In the genomic region with DNA sequence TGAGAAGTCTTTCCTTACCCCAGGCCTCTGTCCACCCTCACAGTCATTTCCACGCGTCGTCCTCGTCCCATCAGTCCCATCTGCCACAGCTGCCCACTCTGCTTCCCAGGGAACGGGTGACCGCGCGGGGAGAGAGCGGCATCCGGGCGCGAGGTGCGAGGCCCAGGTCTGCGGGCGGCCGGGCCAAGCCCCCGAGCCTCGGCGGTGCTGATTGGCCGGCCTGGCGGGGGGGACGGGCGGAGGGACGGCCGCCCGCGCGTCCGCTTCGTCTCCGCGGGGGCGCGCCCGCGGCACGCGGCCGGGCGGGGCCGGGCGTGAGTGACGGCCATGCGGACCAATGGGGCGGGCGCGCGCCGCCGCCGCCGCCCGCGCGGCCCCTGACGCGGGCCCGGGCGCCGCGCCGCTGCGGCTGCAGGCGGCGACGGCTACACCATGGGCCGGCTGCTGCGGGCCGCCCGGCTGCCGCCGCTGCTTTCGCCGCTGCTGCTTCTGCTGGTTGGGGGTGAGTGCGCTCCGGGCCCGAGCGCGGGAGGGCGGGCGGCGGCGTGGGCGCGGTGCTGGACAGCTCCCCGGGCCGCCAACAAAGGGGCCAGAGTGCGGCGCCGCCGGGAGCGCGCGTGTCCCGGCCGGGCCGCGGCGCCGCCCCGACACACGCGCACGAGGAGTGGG, we compare ENCODE assay signal across 1 cellular context.
TF ChIP-seq lines count a peak whose summit lies in the region.

A gene with protein sequence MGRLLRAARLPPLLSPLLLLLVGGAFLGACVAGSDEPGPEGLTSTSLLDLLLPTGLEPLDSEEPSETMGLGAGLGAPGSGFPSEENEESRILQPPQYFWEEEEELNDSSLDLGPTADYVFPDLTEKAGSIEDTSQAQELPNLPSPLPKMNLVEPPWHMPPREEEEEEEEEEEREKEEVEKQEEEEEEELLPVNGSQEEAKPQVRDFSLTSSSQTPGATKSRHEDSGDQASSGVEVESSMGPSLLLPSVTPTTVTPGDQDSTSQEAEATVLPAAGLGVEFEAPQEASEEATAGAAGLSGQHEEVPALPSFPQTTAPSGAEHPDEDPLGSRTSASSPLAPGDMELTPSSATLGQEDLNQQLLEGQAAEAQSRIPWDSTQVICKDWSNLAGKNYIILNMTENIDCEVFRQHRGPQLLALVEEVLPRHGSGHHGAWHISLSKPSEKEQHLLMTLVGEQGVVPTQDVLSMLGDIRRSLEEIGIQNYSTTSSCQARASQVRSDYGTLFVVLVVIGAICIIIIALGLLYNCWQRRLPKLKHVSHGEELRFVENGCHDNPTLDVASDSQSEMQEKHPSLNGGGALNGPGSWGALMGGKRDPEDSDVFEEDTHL (plus strand): TSS at position 398 of the 669 bp plus-strand sequence. CDS start 35 bp downstream, at position 433.

TF ChIP-seq in HepG2, 621 proteins besides CTCF, POLR2A, EP300 and RAD21 (continued from another document and continues in another):
- no peak for TF ChIP-seq ZEB1 (IDR thresholded peaks at IDR 0.05; ENCODE audit: insufficient replicate concordance, low read depth)
- no peak for TF ChIP-seq KLF13 (CRISPR knock-in tag; IDR thresholded peaks at IDR 0.05)
- TF ChIP-seq DNMT1 (CRISPR knock-in tag; IDR thresholded peaks at IDR 0.05) = 0 out of 2 replicates have a peak, but pooled peaks have one; percentile 62
- peak; percentile 90 for TF ChIP-seq ZIK1 (CRISPR knock-in tag; IDR thresholded peaks at IDR 0.05; ENCODE audit: borderline replicate concordance, low read depth)
- TF ChIP-seq RFXAP (CRISPR knock-in tag; IDR thresholded peaks at IDR 0.05; ENCODE audit: borderline replicate concordance) = peak; percentile 72; the same call in 1 of the 2 replicates
- TF ChIP-seq, protein P1, sequence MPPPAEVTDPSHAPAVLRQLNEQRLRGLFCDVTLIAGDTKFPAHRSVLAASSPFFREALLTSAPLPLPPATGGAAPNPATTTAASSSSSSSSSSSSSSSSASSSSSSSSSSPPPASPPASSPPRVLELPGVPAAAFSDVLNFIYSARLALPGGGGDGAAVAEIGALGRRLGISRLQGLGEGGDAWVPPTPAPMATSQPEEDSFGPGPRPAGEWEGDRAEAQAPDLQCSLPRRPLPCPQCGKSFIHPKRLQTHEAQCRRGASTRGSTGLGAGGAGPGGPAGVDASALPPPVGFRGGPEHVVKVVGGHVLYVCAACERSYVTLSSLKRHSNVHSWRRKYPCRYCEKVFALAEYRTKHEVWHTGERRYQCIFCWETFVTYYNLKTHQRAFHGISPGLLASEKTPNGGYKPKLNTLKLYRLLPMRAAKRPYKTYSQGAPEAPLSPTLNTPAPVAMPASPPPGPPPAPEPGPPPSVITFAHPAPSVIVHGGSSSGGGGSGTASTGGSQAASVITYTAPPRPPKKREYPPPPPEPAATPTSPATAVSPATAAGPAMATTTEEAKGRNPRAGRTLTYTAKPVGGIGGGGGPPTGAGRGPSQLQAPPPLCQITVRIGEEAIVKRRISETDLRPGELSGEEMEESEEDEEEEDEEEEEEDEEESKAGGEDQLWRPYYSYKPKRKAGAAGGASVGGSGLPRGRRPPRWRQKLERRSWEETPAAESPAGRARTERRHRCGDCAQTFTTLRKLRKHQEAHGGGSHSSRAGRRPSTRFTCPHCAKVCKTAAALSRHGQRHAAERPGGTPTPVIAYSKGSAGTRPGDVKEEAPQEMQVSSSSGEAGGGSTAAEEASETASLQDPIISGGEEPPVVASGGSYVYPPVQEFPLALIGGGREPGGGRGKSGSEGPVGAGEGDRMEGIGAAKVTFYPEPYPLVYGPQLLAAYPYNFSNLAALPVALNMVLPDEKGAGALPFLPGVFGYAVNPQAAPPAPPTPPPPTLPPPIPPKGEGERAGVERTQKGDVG (CRISPR knock-in tag; IDR thresholded peaks at IDR 0.05; ENCODE audit: borderline replicate concordance) = no peak
- peak; percentile 72; the same call in 1 of the 2 replicates for TF ChIP-seq ELF4 (CRISPR knock-in tag; IDR thresholded peaks at IDR 0.05; ENCODE audit: borderline replicate concordance)
- no peak for TF ChIP-seq MLLT10 (CRISPR knock-in tag; IDR thresholded peaks at IDR 0.05)
- TF ChIP-seq XRCC5 (optimal IDR thresholded peaks at IDR 0.05; ENCODE audit: low read length) = peak; percentile 35
- TF ChIP-seq SOX6 (IDR thresholded peaks at IDR 0.05) = no peak
- TF ChIP-seq SOX6 (CRISPR knock-in tag; IDR thresholded peaks at IDR 0.05) = no peak
- TF ChIP-seq ZFP36L1 (CRISPR knock-in tag; IDR thresholded peaks at IDR 0.05) = 0 out of 2 replicates have a peak, but pooled peaks have one; percentile 43
- TF ChIP-seq ZFX (CRISPR knock-in tag; IDR thresholded peaks at IDR 0.05; ENCODE audit: low read depth) = peak; percentile 63; the same call in 1 of the 2 replicates
- TF ChIP-seq PHF21A (CRISPR knock-in tag; IDR thresholded peaks at IDR 0.05) = no peak
- TF ChIP-seq ZNF776 (CRISPR knock-in tag; IDR thresholded peaks at IDR 0.05) = no peak; the same call in 1 of the 2 replicates
- TF ChIP-seq, protein P2, sequence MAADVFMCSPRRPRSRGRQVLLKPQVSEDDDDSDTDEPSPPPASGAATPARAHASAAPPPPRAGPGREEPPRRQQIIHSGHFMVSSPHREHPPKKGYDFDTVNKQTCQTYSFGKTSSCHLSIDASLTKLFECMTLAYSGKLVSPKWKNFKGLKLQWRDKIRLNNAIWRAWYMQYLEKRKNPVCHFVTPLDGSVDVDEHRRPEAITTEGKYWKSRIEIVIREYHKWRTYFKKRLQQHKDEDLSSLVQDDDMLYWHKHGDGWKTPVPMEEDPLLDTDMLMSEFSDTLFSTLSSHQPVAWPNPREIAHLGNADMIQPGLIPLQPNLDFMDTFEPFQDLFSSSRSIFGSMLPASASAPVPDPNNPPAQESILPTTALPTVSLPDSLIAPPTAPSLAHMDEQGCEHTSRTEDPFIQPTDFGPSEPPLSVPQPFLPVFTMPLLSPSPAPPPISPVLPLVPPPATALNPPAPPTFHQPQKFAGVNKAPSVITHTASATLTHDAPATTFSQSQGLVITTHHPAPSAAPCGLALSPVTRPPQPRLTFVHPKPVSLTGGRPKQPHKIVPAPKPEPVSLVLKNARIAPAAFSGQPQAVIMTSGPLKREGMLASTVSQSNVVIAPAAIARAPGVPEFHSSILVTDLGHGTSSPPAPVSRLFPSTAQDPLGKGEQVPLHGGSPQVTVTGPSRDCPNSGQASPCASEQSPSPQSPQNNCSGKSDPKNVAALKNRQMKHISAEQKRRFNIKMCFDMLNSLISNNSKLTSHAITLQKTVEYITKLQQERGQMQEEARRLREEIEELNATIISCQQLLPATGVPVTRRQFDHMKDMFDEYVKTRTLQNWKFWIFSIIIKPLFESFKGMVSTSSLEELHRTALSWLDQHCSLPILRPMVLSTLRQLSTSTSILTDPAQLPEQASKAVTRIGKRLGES (CRISPR knock-in tag; IDR thresholded peaks at IDR 0.05; ENCODE audit: borderline replicate concordance) = no peak
- TF ChIP-seq RFX1 (IDR thresholded peaks at IDR 0.05) = no peak
- no peak for TF ChIP-seq PTBP1 (IDR thresholded peaks at IDR 0.05; ENCODE audit: low read depth, low read length, poor library complexity, severe bottlenecking)
- TF ChIP-seq, protein P3, sequence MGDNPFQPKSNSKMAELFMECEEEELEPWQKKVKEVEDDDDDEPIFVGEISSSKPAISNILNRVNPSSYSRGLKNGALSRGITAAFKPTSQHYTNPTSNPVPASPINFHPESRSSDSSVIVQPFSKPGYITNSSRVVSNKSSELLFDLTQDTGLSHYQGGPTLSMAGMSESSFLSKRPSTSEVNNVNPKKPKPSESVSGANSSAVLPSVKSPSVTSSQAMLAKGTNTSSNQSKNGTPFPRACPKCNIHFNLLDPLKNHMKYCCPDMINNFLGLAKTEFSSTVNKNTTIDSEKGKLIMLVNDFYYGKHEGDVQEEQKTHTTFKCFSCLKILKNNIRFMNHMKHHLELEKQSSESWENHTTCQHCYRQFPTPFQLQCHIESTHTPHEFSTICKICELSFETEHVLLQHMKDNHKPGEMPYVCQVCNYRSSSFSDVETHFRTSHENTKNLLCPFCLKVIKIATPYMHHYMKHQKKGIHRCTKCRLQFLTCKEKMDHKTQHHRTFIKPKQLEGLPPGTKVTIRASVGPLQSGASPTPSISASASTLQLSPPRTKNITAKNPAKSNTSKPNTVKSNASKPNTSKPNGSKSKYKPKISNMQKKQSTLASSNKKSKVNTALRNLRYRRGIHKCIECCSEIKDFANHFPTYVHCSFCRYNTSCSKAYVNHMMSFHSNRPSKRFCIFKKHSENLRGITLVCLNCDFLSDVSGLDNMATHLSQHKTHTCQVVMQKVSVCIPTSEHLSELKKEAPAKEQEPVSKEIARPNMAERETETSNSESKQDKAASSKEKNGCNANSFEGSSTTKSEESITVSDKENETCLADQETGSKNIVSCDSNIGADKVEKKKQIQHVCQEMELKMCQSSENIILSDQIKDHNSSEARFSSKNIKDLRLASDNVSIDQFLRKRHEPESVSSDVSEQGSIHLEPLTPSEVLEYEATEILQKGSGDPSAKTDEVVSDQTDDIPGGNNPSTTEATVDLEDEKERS (CRISPR knock-in tag; IDR thresholded peaks at IDR 0.05) = no peak
- peak; percentile 94; the same call in 1 of the 2 replicates for TF ChIP-seq BRCA1 (CRISPR knock-in tag; IDR thresholded peaks at IDR 0.05)
- TF ChIP-seq, protein P4, sequence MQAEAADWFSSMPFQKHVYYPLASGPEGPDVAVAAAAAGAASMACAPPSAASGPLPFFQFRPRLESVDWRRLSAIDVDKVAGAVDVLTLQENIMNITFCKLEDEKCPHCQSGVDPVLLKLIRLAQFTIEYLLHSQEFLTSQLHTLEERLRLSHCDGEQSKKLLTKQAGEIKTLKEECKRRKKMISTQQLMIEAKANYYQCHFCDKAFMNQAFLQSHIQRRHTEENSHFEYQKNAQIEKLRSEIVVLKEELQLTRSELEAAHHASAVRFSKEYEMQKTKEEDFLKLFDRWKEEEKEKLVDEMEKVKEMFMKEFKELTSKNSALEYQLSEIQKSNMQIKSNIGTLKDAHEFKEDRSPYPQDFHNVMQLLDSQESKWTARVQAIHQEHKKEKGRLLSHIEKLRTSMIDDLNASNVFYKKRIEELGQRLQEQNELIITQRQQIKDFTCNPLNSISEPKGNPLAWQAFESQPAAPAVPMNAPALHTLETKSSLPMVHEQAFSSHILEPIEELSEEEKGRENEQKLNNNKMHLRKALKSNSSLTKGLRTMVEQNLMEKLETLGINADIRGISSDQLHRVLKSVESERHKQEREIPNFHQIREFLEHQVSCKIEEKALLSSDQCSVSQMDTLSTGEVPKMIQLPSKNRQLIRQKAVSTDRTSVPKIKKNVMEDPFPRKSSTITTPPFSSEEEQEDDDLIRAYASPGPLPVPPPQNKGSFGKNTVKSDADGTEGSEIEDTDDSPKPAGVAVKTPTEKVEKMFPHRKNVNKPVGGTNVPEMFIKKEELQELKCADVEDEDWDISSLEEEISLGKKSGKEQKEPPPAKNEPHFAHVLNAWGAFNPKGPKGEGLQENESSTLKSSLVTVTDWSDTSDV (CRISPR knock-in tag; IDR thresholded peaks at IDR 0.05) = no peak
- TF ChIP-seq, protein P5, sequence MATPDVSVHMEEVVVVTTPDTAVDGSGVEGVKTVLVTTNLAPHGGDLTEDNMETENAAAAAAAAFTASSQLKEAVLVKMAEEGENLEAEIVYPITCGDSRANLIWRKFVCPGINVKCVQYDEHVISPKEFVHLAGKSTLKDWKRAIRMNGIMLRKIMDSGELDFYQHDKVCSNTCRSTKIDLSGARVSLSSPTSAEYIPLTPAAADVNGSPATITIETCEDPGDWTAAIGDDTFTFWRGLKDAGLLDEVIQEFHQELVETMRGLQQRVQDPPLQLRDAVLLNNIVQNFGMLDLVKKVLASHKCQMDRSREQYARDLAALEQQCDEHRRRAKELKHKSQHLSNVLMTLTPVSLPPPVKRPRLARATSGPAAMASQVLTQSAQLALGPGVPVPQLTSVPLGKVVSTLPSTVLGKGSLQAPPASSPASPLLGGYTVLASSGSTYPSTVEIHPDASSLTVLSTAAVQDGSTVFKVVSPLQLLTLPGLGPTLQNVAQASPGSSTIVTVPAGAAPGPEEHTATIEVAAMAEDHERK (CRISPR knock-in tag; IDR thresholded peaks at IDR 0.05; ENCODE audit: low read depth) = no peak
- no peak for TF ChIP-seq FOXP1 (IDR thresholded peaks at IDR 0.05)
- TF ChIP-seq FOXP1 (CRISPR knock-in tag; IDR thresholded peaks at IDR 0.05) = no peak
- TF ChIP-seq DMAP1 (CRISPR knock-in tag; IDR thresholded peaks at IDR 0.05) = no peak
- no peak for TF ChIP-seq ISX (CRISPR knock-in tag; conservative IDR thresholded peaks at IDR 0.05)
- TF ChIP-seq PHF8 (CRISPR knock-in tag; IDR thresholded peaks at IDR 0.05) = no peak; the same call in 1 of the 2 replicates
- TF ChIP-seq CREB1 (IDR thresholded peaks at IDR 0.05) = no peak
- no peak for TF ChIP-seq CREB1 (CRISPR knock-in tag; IDR thresholded peaks at IDR 0.05)
- 0 out of 2 replicates have a peak, but pooled peaks have one; percentile 37 for TF ChIP-seq ZNF761 (CRISPR knock-in tag; conservative IDR thresholded peaks at IDR 0.05)
- TF ChIP-seq ZFAT (CRISPR knock-in tag; conservative IDR thresholded peaks at IDR 0.05) = 0 out of 2 replicates have a peak, but pooled peaks have one; percentile 5
- peak; percentile 63; the same call in 1 of the 2 replicates for TF ChIP-seq ZSCAN9 (CRISPR knock-in tag; IDR thresholded peaks at IDR 0.05; ENCODE audit: borderline replicate concordance)
- TF ChIP-seq, protein P6, sequence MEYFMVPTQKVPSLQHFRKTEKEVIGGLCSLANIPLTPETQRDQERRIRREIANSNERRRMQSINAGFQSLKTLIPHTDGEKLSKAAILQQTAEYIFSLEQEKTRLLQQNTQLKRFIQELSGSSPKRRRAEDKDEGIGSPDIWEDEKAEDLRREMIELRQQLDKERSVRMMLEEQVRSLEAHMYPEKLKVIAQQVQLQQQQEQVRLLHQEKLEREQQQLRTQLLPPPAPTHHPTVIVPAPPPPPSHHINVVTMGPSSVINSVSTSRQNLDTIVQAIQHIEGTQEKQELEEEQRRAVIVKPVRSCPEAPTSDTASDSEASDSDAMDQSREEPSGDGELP (IDR thresholded peaks at IDR 0.05; ENCODE audit: borderline replicate concordance, low read depth) = no peak
- no peak for TF ChIP-seq SCMH1 (CRISPR knock-in tag; IDR thresholded peaks at IDR 0.05; ENCODE audit: borderline replicate concordance)
- TF ChIP-seq BORCS8-MEF2B (CRISPR knock-in tag; IDR thresholded peaks at IDR 0.05) = peak; percentile 92
- TF ChIP-seq, protein P7, sequence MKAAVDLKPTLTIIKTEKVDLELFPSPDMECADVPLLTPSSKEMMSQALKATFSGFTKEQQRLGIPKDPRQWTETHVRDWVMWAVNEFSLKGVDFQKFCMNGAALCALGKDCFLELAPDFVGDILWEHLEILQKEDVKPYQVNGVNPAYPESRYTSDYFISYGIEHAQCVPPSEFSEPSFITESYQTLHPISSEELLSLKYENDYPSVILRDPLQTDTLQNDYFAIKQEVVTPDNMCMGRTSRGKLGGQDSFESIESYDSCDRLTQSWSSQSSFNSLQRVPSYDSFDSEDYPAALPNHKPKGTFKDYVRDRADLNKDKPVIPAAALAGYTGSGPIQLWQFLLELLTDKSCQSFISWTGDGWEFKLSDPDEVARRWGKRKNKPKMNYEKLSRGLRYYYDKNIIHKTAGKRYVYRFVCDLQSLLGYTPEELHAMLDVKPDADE (CRISPR knock-in tag; IDR thresholded peaks at IDR 0.05) = peak; percentile 90
- TF ChIP-seq ZNF350 (CRISPR knock-in tag; IDR thresholded peaks at IDR 0.05; ENCODE audit: borderline replicate concordance, low read depth) = 0 out of 2 replicates have a peak, but pooled peaks have one; percentile 24
- TF ChIP-seq ZNF563 (CRISPR knock-in tag; IDR thresholded peaks at IDR 0.05) = peak; percentile 86; the same call in 1 of the 2 replicates
- TF ChIP-seq ZBTB7B (CRISPR knock-in tag; IDR thresholded peaks at IDR 0.05) = no peak
- no peak for TF ChIP-seq ZNF614 (CRISPR knock-in tag; IDR thresholded peaks at IDR 0.05; ENCODE audit: borderline replicate concordance)
- no peak for TF ChIP-seq TOE1 (CRISPR knock-in tag; IDR thresholded peaks at IDR 0.05)
- TF ChIP-seq, protein P8, sequence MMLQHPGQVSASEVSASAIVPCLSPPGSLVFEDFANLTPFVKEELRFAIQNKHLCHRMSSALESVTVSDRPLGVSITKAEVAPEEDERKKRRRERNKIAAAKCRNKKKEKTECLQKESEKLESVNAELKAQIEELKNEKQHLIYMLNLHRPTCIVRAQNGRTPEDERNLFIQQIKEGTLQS (CRISPR knock-in tag; IDR thresholded peaks at IDR 0.05) = no peak
